8 cellular contexts compared by ENCODE assay signal in genomic region chr1:26171084-26172072, GRCh38. TPM values are rescaled to one million over a fixed set of nuclear protein-coding genes. Genes with fewer than 3 reads are reported as not detected.
A peak's percentile ranks its signal among the peaks of the same experiment; 100 is the strongest.
DNase-seq lines count a peak whose midpoint lies in the region; ATAC-seq and TF ChIP-seq lines count a peak whose summit lies in the region.

Gene ZNF593OS, minus strand, starts transcription at chr1:26171832. Its CDS starts 171 bp downstream, at chr1:26171661.

- H3K36me3 Mint-ChIP-seq in activated CD4-positive, alpha-beta T cell treated with anti-CD3 and anti-CD28 coated beads, Interleukin-2, amount 10 ng/mL, durations not matched to agents 7 days and 5 days (ENCODE audit: low read depth), result peaks cover 2% of the 10 kb centered on the region
- H3K36me3 Mint-ChIP-seq in stimulated activated effector memory CD8-positive, alpha-beta T cell treated with anti-CD3 and anti-CD28 coated beads, Interleukin-12 subunit alpha, Interleukin-12 subunit beta, amount 100 ng/mL, for 72 hours, result no peaks in the 10 kb centered on the region

- peak within 1 kb of the TSS; percentile 89 for H3K4me3 ChIP-seq in fibroblast of the aortic adventitia (ENCODE audit: low read depth, low read length)

- H3K27me3 Mint-ChIP-seq in activated CD4-positive, alpha-beta T cell treated with anti-CD3 and anti-CD28 coated beads, Interleukin-2, amount 10 ng/mL, durations not matched to agents 7 days and 5 days, result peaks cover 8% of the 10 kb centered on the region

- in situ Hi-C loops in ACHN (cut with HindIII; ENCODE audit: low pct_ligation_motif_present, low pct_unique_long_range_greater_than_20kb, low sequenced_read_pairs), result no loop called here

- peak within 1 kb of the TSS; percentile 82; the same call in 1 of the 2 replicates for H3K27ac ChIP-seq in VCaP

- no peaks in the 10 kb centered on the region for H3K9me3 Mint-ChIP-seq in activated CD4-positive, alpha-beta T cell treated with anti-CD3 and anti-CD28 coated beads, Interleukin-2, amount 10 ng/mL, durations not matched to agents 7 days and 5 days
- H3K9me3 Mint-ChIP-seq in stimulated activated effector memory CD8-positive, alpha-beta T cell treated with anti-CD3 and anti-CD28 coated beads, Interleukin-12 subunit alpha, Interleukin-12 subunit beta, amount 100 ng/mL, for 72 hours, result no peaks in the 10 kb centered on the region

- H3K4me1 Mint-ChIP-seq in activated CD4-positive, alpha-beta T cell treated with anti-CD3 and anti-CD28 coated beads, Interleukin-2, amount 10 ng/mL, durations not matched to agents 7 days and 5 days, result peaks cover 25% of the 10 kb centered on the region
- peaks cover 22% of the 10 kb centered on the region for H3K4me1 Mint-ChIP-seq in stimulated activated effector memory CD8-positive, alpha-beta T cell treated with anti-CD3 and anti-CD28 coated beads, Interleukin-12 subunit alpha, Interleukin-12 subunit beta, amount 100 ng/mL, for 72 hours

- ATAC-seq in stimulated activated effector memory CD8-positive, alpha-beta T cell treated with anti-CD3 and anti-CD28 coated beads, Interleukin-12 subunit alpha, Interleukin-12 subunit beta, amount 100 ng/mL, for 72 hours, result no peak
- ATAC-seq in HG03432 (IDR thresholded peaks at IDR 0.05; ENCODE audit: unreplicated experiment), result no peak

- DNase-seq in activated CD4-positive, alpha-beta T cell treated with anti-CD3 and anti-CD28 coated beads, Interleukin-2, amount 10 ng/mL, durations not matched to agents 7 days and 5 days, result no peak
- no peak for DNase-seq in activated CD4-positive, alpha-beta T cell treated with anti-CD3 and anti-CD28 coated beads, Interleukin-2, amount 50 U/mL, for 48 hours
- DNase-seq in fibroblast of the aortic adventitia (ENCODE audit: low read depth), result no peak
- DNase-seq in stimulated activated effector memory CD8-positive, alpha-beta T cell treated with anti-CD3 and anti-CD28 coated beads, Interleukin-12 subunit alpha, Interleukin-12 subunit beta, amount 100 ng/mL, for 72 hours (ENCODE audit: low spot score in 2 of 2), result no peak
- no peak for DNase-seq in ACHN
- no peak for DNase-seq in hepatic stellate cell (ENCODE audit: low spot score)

- POLR2A ChIA-PET in activated CD4-positive, alpha-beta T cell treated with anti-CD3 and anti-CD28 coated beads, Interleukin-2, amount 10 ng/mL, durations not matched to agents 7 days and 5 days (lab: Charles Lee), result no interaction called here

- H3K4me3 Mint-ChIP-seq in activated CD4-positive, alpha-beta T cell treated with anti-CD3 and anti-CD28 coated beads, Interleukin-2, amount 10 ng/mL, durations not matched to agents 7 days and 5 days, result peak within 1 kb of the TSS; percentile 82
- H3K4me3 Mint-ChIP-seq in stimulated activated effector memory CD8-positive, alpha-beta T cell treated with anti-CD3 and anti-CD28 coated beads, Interleukin-12 subunit alpha, Interleukin-12 subunit beta, amount 100 ng/mL, for 72 hours, result peak within 1 kb of the TSS; percentile 84

- peak within 1 kb of the TSS; percentile 88 for H3K27ac Mint-ChIP-seq in activated CD4-positive, alpha-beta T cell treated with anti-CD3 and anti-CD28 coated beads, Interleukin-2, amount 10 ng/mL, durations not matched to agents 7 days and 5 days
- peak within 1 kb of the TSS; percentile 90 for H3K27ac Mint-ChIP-seq in stimulated activated effector memory CD8-positive, alpha-beta T cell treated with anti-CD3 and anti-CD28 coated beads, Interleukin-12 subunit alpha, Interleukin-12 subunit beta, amount 100 ng/mL, for 72 hours

- no peak for TF ChIP-seq CTCF in VCaP (conservative IDR thresholded peaks at IDR 0.05)
- TF ChIP-seq CTCF in fibroblast of the aortic adventitia (IDR thresholded peaks at IDR 0.05; ENCODE audit: insufficient read depth, low read length), result no peak

- CTCF ChIA-PET in activated CD4-positive, alpha-beta T cell treated with anti-CD3 and anti-CD28 coated beads, Interleukin-2, amount 10 ng/mL, durations not matched to agents 7 days and 5 days (lab: Charles Lee), result interaction anchor here (1.0 to 3.5 kb wide), 7 partner anchors 10 to 135 kb away, joined by 4 to 12 read pairs (median 11); partner anchors contain the start of gene FAM110D

RNA-seq across cellular contexts. Expression of gene ZNF593OS, which starts in this region (rescaled TPM):
- not detected for total RNA-seq in activated CD4-positive, alpha-beta T cell treated with anti-CD3 and anti-CD28 coated beads, Interleukin-2, amount 10 ng/mL, durations not matched to agents 7 days and 5 days
- total RNA-seq in fibroblast of the aortic adventitia (ENCODE audit: low replicate concordance), result not detected in 2 replicates
